22 cellular contexts compared by ENCODE assay signal in genomic region chr15:98123834-98124233, GRCh38.
DNase-seq lines count a peak whose midpoint lies in the region; FAIRE-seq and TF ChIP-seq lines count a peak whose summit lies in the region.
"Had no signal": no experiment of that assay in that cellular context is flagged by ENCODE, and none has a peak within 500 bp of the region (broad histone marks: within the 10 kb centered on the region; RNA-seq: fewer than 3 reads in every experiment).

No MANE protein-coding gene starts in this region.

- peak overlapping the region; percentile 35 for H3K27ac ChIP-seq in mammary epithelial cell (ENCODE audit: insufficient read depth, low read depth, low read length)
- H3K27ac ChIP-seq in endodermal cell (ENCODE audit: low read depth, low read length) = no peak overlapping the region
- H3K27ac ChIP-seq: brain microvascular endothelial cell, gastrocnemius medialis had no signal

- H3K9ac ChIP-seq in mammary epithelial cell (ENCODE audit: insufficient read depth, low read length) = no peak overlapping the region
- no peak overlapping the region for H3K9ac ChIP-seq in endodermal cell (ENCODE audit: extremely low read depth, low read length, poor library complexity, severe bottlenecking)

- H3K4me2 ChIP-seq in mammary epithelial cell (ENCODE audit: insufficient read depth, low read depth, low read length) = peak overlapping the region; percentile 18

- peaks cover 10% of the 10 kb centered on the region for H3K4me1 Mint-ChIP-seq in endodermal cell
- H3K4me1 Mint-ChIP-seq: activated CD4-positive, alpha-beta T cell treated with anti-CD3 and anti-CD28 coated beads for 36 hours; activated naive CD8-positive, alpha-beta T cell treated with anti-CD3 and anti-CD28 coated beads, Interleukin-2, amount 10 ng/mL, durations not matched to agents 7 days and 5 days; CD4-positive, alpha-beta memory T cell; stimulated activated effector memory CD8-positive, alpha-beta T cell treated with anti-CD3 and anti-CD28 coated beads, Interleukin-12 subunit alpha, Interleukin-12 subunit beta, amount 100 ng/mL, for 72 hours had no signal

- no peaks in the 10 kb centered on the region for H3K36me3 ChIP-seq in mammary epithelial cell (ENCODE audit: insufficient read depth, low read length)
- H3K36me3 ChIP-seq in endodermal cell (ENCODE audit: control insufficient read depth, insufficient read depth, low read length) = no peaks in the 10 kb centered on the region
- H3K36me3 ChIP-seq: brain microvascular endothelial cell, gastrocnemius medialis had no signal

- no peak overlapping the region for H2AFZ ChIP-seq in mammary epithelial cell (ENCODE audit: low read depth, low read length)

- H3K9me3 Mint-ChIP-seq in endodermal cell = no peaks in the 10 kb centered on the region
- H3K9me3 Mint-ChIP-seq: activated naive CD8-positive, alpha-beta T cell treated with anti-CD3 and anti-CD28 coated beads, Interleukin-2, amount 10 ng/mL, durations not matched to agents 7 days and 5 days; activated T-helper 2 cell treated with anti-CD3 and anti-CD28 coated beads, Interferon-gamma antibody, Interleukin-2, Interleukin-4, amounts not matched to agents 10 μg/mL and 5 μg/mL and 100 μg/mL, durations not matched to agents 14 hours and 24 hours and 36 hours; dendritic cell treated with granulocyte-macrophage colony-stimulating factor and Interleukin-4, amounts not matched to agents 40 ng/mL and 50 ng/mL, for 4 days; nephron had no signal

- H3K27me3 Mint-ChIP-seq in endodermal cell (ENCODE audit: insufficient read depth) = peaks cover 2% of the 10 kb centered on the region
- H3K27me3 Mint-ChIP-seq: CD4-positive, alpha-beta memory T cell; dendritic cell treated with granulocyte-macrophage colony-stimulating factor and Interleukin-4, amounts not matched to agents 40 ng/mL and 50 ng/mL, for 4 days had no signal

- H3K27ac Mint-ChIP-seq in endodermal cell = no peak overlapping the region
- H3K27ac Mint-ChIP-seq: activated CD4-positive, alpha-beta T cell treated with anti-CD3 and anti-CD28 coated beads for 36 hours; activated naive CD8-positive, alpha-beta T cell treated with anti-CD3 and anti-CD28 coated beads, Interleukin-2, amount 10 ng/mL, durations not matched to agents 7 days and 5 days; activated T-helper 2 cell treated with anti-CD3 and anti-CD28 coated beads, Interferon-gamma antibody, Interleukin-2, Interleukin-4, amounts not matched to agents 10 μg/mL and 5 μg/mL and 100 μg/mL, durations not matched to agents 14 hours and 24 hours and 36 hours; CD4-positive, alpha-beta memory T cell; dendritic cell treated with granulocyte-macrophage colony-stimulating factor and Interleukin-4, amounts not matched to agents 40 ng/mL and 50 ng/mL, for 4 days; stimulated activated effector memory CD8-positive, alpha-beta T cell treated with anti-CD3 and anti-CD28 coated beads, Interleukin-12 subunit alpha, Interleukin-12 subunit beta, amount 100 ng/mL, for 72 hours had no signal

- no peaks in the 10 kb centered on the region for H3K36me3 Mint-ChIP-seq in endodermal cell (ENCODE audit: low read depth)
- H3K36me3 Mint-ChIP-seq: activated naive CD8-positive, alpha-beta T cell treated with anti-CD3 and anti-CD28 coated beads, Interleukin-2, amount 10 ng/mL, durations not matched to agents 7 days and 5 days; CD4-positive, alpha-beta memory T cell; stimulated activated effector memory CD8-positive, alpha-beta T cell treated with anti-CD3 and anti-CD28 coated beads, Interleukin-12 subunit alpha, Interleukin-12 subunit beta, amount 100 ng/mL, for 72 hours had no signal

- peaks cover 41% of the 10 kb centered on the region for H3K4me1 ChIP-seq in mammary epithelial cell (ENCODE audit: insufficient read depth, low read length)
- H3K4me1 ChIP-seq in endodermal cell (ENCODE audit: control insufficient read depth, insufficient read depth, low read length) = peaks cover 6% of the 10 kb centered on the region
- H3K4me1 ChIP-seq: gastrocnemius medialis had no signal

- dilution Hi-C loops in mammary epithelial cell (cut with HindIII; ENCODE audit: low sequenced_read_pairs) = no loop called here

- H3K4me3 ChIP-seq in mammary epithelial cell (replicated peaks in 1 of 3; ENCODE audit: insufficient read depth in 1 of 3, low read depth in 2 of 3, low read length in 3 of 3) = no peak overlapping the region
- no peak overlapping the region for H3K4me3 ChIP-seq in endodermal cell (ENCODE audit: low read length)
- H3K4me3 ChIP-seq: gastrocnemius medialis had no signal

- peak; percentile 91 for DNase-seq in EH (ENCODE audit: low read depth)
- peak; percentile 11 for DNase-seq in LoVo (ENCODE audit: low spot score)
- peak; percentile 70 for DNase-seq in mammary epithelial cell
- DNase-seq in myocyte (ENCODE audit: low read depth) = peak; percentile 19
- no peak for DNase-seq in endodermal cell
- DNase-seq in stimulated activated CD4-positive, alpha-beta T cell treated with anti-CD3 and anti-CD28 coated beads, Interleukin-1b, Interleukin-23, amount 100 ng/mL, for 48 hours = no peak
- no peak for DNase-seq in D721Med (ENCODE audit: insufficient read length, low spot score)
- DNase-seq in DMS153 (lab: John Stamatoyannopoulos, UW) = no peak
- DNase-seq: activated CD4-positive, alpha-beta T cell treated with anti-CD3 and anti-CD28 coated beads for 36 hours; activated naive CD8-positive, alpha-beta T cell treated with anti-CD3 and anti-CD28 coated beads, Interleukin-2, amount 10 ng/mL, durations not matched to agents 7 days and 5 days; brain microvascular endothelial cell; CD4-positive, alpha-beta memory T cell; DMS53; gastrocnemius medialis; NCI-H146; posterior cingulate gyrus; SHP77 treated with DMSO at 0.1 percent for 48 hours had no signal

- in situ Hi-C loops in mammary epithelial cell (cut with MboI; ENCODE audit: low sequenced_read_pairs in 2 of 2) = no loop called here

- intact Hi-C loops in mammary epithelial cell (cut with micrococcal nuclease) = loop anchor here (2.0 kb wide), 1 partner anchor 41 kb away; no protein-coding TSS in a partner anchor

- no TSS peak for BruUV-seq in mammary epithelial cell (replicated peaks; lab: Mats Ljungman, UMichigan)

- TF ChIP-seq CTCF in mammary epithelial cell (conservative IDR thresholded peaks at IDR 0.05 in 1 of 2, IDR thresholded peaks at IDR 0.05 in 1 of 2; ENCODE audit: extremely low read depth in 1 of 2, insufficient read depth in 1 of 2, low read depth in 1 of 2, low read length in 2 of 2) (no peak), endodermal cell (conservative IDR thresholded peaks at IDR 0.05) (no peak), D721Med (IDR thresholded peaks at IDR 0.05; ENCODE audit: insufficient read depth, missing control alignments) (no peak)

- WGBS in mammary epithelial cell (ENCODE audit: low coverage, missing lambda C conversion rate) = 0% methylated on average over 3 of the region's 6 CpGs
- 85 to 93% methylated on average over 4 to 6 of the region's 6 CpGs for WGBS in endodermal cell (ENCODE audit: insufficient coverage in 1 of 2, insufficient read length in 1 of 2), 2 experiments

- H3K27me3 ChIP-seq in mammary epithelial cell (ENCODE audit: insufficient read depth, low read length) (no peaks in the 10 kb centered on the region), endodermal cell (ENCODE audit: control insufficient read depth, insufficient read depth, low read length, poor library complexity, severe bottlenecking) (peaks cover 20% of the 10 kb centered on the region)
- H3K27me3 ChIP-seq: brain microvascular endothelial cell, gastrocnemius medialis had no signal

- no peaks in the 10 kb centered on the region for H4K20me1 ChIP-seq in mammary epithelial cell (ENCODE audit: insufficient read depth, low read length)

- FAIRE-seq in D721Med (lab: Jason Lieb, UNC) = no peak
- FAIRE-seq: H54 had no signal

- H3K9me3 ChIP-seq in mammary epithelial cell (replicated peaks; ENCODE audit: insufficient read depth, low read length) (no peaks in the 10 kb centered on the region), endodermal cell (ENCODE audit: control insufficient read depth, low read length) (no peaks in the 10 kb centered on the region)
- H3K9me3 ChIP-seq: gastrocnemius medialis had no signal

- no peak overlapping the region for H3K4me3 Mint-ChIP-seq in endodermal cell
- H3K4me3 Mint-ChIP-seq: activated CD4-positive, alpha-beta T cell treated with anti-CD3 and anti-CD28 coated beads for 36 hours; activated naive CD8-positive, alpha-beta T cell treated with anti-CD3 and anti-CD28 coated beads, Interleukin-2, amount 10 ng/mL, durations not matched to agents 7 days and 5 days; CD4-positive, alpha-beta memory T cell; dendritic cell treated with granulocyte-macrophage colony-stimulating factor and Interleukin-4, amounts not matched to agents 40 ng/mL and 50 ng/mL, for 4 days; nephron; stimulated activated effector memory CD8-positive, alpha-beta T cell treated with anti-CD3 and anti-CD28 coated beads, Interleukin-12 subunit alpha, Interleukin-12 subunit beta, amount 100 ng/mL, for 72 hours had no signal

- H3K79me2 ChIP-seq in mammary epithelial cell (ENCODE audit: insufficient read depth, low read length) = no peaks in the 10 kb centered on the region

- CTCF ChIA-PET in mammary epithelial cell (lab: Charles Lee; ENCODE audit: low non-redundant PET) = no interaction called here

Comparison
In these comparisons a context has a peak if more than half of its experiments do, and no peak if none do; other contexts are left out.
1. DNase-seq: peak in EH (single experiment), LoVo (single experiment), mammary epithelial cell (single experiment) and myocyte (single experiment); none in endodermal cell (single experiment), stimulated activated CD4-positive, alpha-beta T cell treated with anti-CD3 and anti-CD28 coated beads, Interleukin-1b, Interleukin-23, amount 100 ng/mL, for 48 hours (single experiment), D721Med (single experiment) and DMS153 (single experiment).